Comparison of ENCODE assay signal across 8 cellular contexts in the genomic region with DNA sequence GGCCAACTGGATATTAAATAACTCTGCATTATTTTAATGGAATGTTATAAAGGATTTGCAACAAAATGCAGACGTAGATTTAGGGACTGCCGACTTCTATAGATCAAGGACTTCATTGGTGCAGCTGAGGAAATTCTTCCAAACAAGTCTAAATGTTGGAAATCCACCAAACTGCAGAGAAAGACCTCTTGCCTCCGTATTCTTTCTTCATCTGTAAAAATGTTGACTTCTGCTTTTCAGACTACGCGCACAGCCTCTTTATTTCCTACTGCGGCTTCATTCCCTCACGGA. TPM values are rescaled to one million over a fixed set of nuclear protein-coding genes. Genes with fewer than 3 reads are reported as not detected.
DNase-seq lines count a peak whose midpoint lies in the region.

No MANE protein-coding gene starts in this region.

- peaks cover 8% of the 10 kb centered on the region for H3K27me3 Mint-ChIP-seq in activated CD4-positive, alpha-beta memory T cell treated with anti-CD3 and anti-CD28 coated beads, Interleukin-2, amount 10 ng/mL, durations not matched to agents 7 days and 5 days

- POLR2A ChIA-PET in activated CD4-positive, alpha-beta memory T cell treated with anti-CD3 and anti-CD28 coated beads, Interleukin-2, amount 10 ng/mL, durations not matched to agents 7 days and 5 days (lab: Charles Lee): no interaction called here

- peak overlapping the region; percentile 82 for H3K9ac ChIP-seq in iPS-18a (ENCODE audit: low read length)
- peak overlapping the region; percentile 86 to 89 for H3K9ac ChIP-seq in stomach smooth muscle (ENCODE audit: low read length in 2 of 2)

- no peaks in the 10 kb centered on the region for H3K9me3 ChIP-seq in iPS-18a (ENCODE audit: control insufficient read depth, low read depth, low read length)
- H3K9me3 ChIP-seq in stomach smooth muscle (ENCODE audit: control insufficient read depth in 2 of 2, low read length in 2 of 2): no peaks in the 10 kb centered on the region

- no peak overlapping the region for H3K27ac ChIP-seq in iPS-18a (ENCODE audit: low read length)
- peak overlapping the region; percentile 95 for H3K27ac ChIP-seq in stomach smooth muscle (ENCODE audit: low read length)

- H3K4me1 ChIP-seq in iPS-18a (ENCODE audit: control insufficient read depth, low read depth, low read length) (peaks cover 16% of the 10 kb centered on the region), stomach smooth muscle (ENCODE audit: control insufficient read depth, insufficient read depth, low read length) (peaks cover 3% of the 10 kb centered on the region)

- H3K36me3 ChIP-seq in iPS-18a (ENCODE audit: control insufficient read depth, low read depth, low read length): no peaks in the 10 kb centered on the region
- H3K36me3 ChIP-seq in stomach smooth muscle (ENCODE audit: control insufficient read depth in 2 of 2, insufficient read depth in 2 of 2, low read length in 2 of 2): no peaks in the 10 kb centered on the region

- peak overlapping the region; percentile 88 for H3K4me3 ChIP-seq in iPS-18a (ENCODE audit: low read length)
- H3K4me3 ChIP-seq in stomach smooth muscle (ENCODE audit: low read length in 2 of 2): peak overlapping the region; percentile 81 to 89

- H3K4me3 Mint-ChIP-seq in activated CD4-positive, alpha-beta memory T cell treated with anti-CD3 and anti-CD28 coated beads, Interleukin-2, amount 10 ng/mL, durations not matched to agents 7 days and 5 days: peak overlapping the region; percentile 75

- peaks cover 2% of the 10 kb centered on the region for H3K36me3 Mint-ChIP-seq in activated CD4-positive, alpha-beta memory T cell treated with anti-CD3 and anti-CD28 coated beads, Interleukin-2, amount 10 ng/mL, durations not matched to agents 7 days and 5 days (ENCODE audit: low read depth)

- no peaks in the 10 kb centered on the region for H3K9me3 Mint-ChIP-seq in activated CD4-positive, alpha-beta memory T cell treated with anti-CD3 and anti-CD28 coated beads, Interleukin-2, amount 10 ng/mL, durations not matched to agents 7 days and 5 days

- CTCF ChIA-PET in activated CD4-positive, alpha-beta memory T cell treated with anti-CD3 and anti-CD28 coated beads, Interleukin-2, amount 10 ng/mL, durations not matched to agents 7 days and 5 days (lab: Charles Lee): no interaction called here

- peaks cover 27% of the 10 kb centered on the region for H3K4me1 Mint-ChIP-seq in activated CD4-positive, alpha-beta memory T cell treated with anti-CD3 and anti-CD28 coated beads, Interleukin-2, amount 10 ng/mL, durations not matched to agents 7 days and 5 days

- DNase-seq in NCI-H510A treated with DMSO at 0.1 percent for 48 hours (lab: John Stamatoyannopoulos, UW): peak; percentile 34
- no peak for DNase-seq in NCI-H510A (lab: John Stamatoyannopoulos, UW)
- DNase-seq in activated CD4-positive, alpha-beta memory T cell treated with anti-CD3 and anti-CD28 coated beads, Interleukin-2, amount 10 ng/mL, durations not matched to agents 7 days and 5 days: no peak
- DNase-seq in activated CD8-positive, alpha-beta memory T cell treated with anti-CD3 and anti-CD28 coated beads, Interleukin-2, amount 50 U/mL, for 4 hours: no peak
- no peak for DNase-seq in HuH-7.5 (ENCODE audit: low spot score)
- DNase-seq in glomerular visceral epithelial cell (ENCODE audit: extremely low spot score): no peak

- H3K27me3 ChIP-seq in iPS-18a (ENCODE audit: control insufficient read depth, insufficient read depth, low read length): peaks cover 8% of the 10 kb centered on the region
- H3K27me3 ChIP-seq in stomach smooth muscle (ENCODE audit: control insufficient read depth in 1 of 2, insufficient read depth in 2 of 2, low read length in 2 of 2): no peaks in the 10 kb centered on the region

- H3K27ac Mint-ChIP-seq in activated CD4-positive, alpha-beta memory T cell treated with anti-CD3 and anti-CD28 coated beads, Interleukin-2, amount 10 ng/mL, durations not matched to agents 7 days and 5 days: peak overlapping the region; percentile 37

RNA-seq across cellular contexts. Expression of a gene that starts 1.5 kb away (rescaled TPM):
- 10 to 100 TPM; 67.6 to 74.6 TPM for total RNA-seq in activated CD4-positive, alpha-beta memory T cell treated with anti-CD3 and anti-CD28 coated beads, Interleukin-2, amount 10 ng/mL, durations not matched to agents 7 days and 5 days
